ENCODE assay signal across 16 cellular contexts in genomic region chr5:66821626-66822429, GRCh38.
DNase-seq lines count a peak whose midpoint lies in the region; ATAC-seq and TF ChIP-seq lines count a peak whose summit lies in the region.
"Had no signal": no experiment of that assay in that cellular context is flagged by ENCODE, and none has a peak within 500 bp of the region (broad histone marks: within the 10 kb centered on the region; RNA-seq: fewer than 3 reads in every experiment).

No MANE protein-coding gene starts in this region.

- H3K27ac ChIP-seq in left ventricle myocardium inferior (replicated peaks) (peak overlapping the region; percentile 13), right atrium auricular region (no peak overlapping the region), parathyroid adenoma (peak overlapping the region; percentile 93)
- H3K27ac ChIP-seq: KMS-11, right lobe of liver, vagina, WERI-Rb-1 had no signal

- peaks cover 9% of the 10 kb centered on the region for H3K79me2 ChIP-seq in parathyroid adenoma

- H3K36me3 Mint-ChIP-seq in activated naive CD4-positive, alpha-beta T cell treated with anti-CD3 and anti-CD28 coated beads, Interleukin-2, amount 50 U/mL, for 24 hours: no peaks in the 10 kb centered on the region
- H3K36me3 Mint-ChIP-seq: immature natural killer cell had no signal

- intact Hi-C loops in left ventricle myocardium inferior (cut with micrococcal nuclease): no loop called here

- peak overlapping the region; percentile 84 for H3K27ac Mint-ChIP-seq in activated naive CD4-positive, alpha-beta T cell treated with anti-CD3 and anti-CD28 coated beads, Interleukin-2, amount 50 U/mL, for 24 hours

- no peak overlapping the region for H3K9ac ChIP-seq in parathyroid adenoma
- H3K9ac ChIP-seq: KMS-11 had no signal

- H3K36me3 ChIP-seq in left ventricle myocardium inferior (no peaks in the 10 kb centered on the region), right atrium auricular region (no peaks in the 10 kb centered on the region), parathyroid adenoma (ENCODE audit: control insufficient read depth, insufficient read depth, low read length) (no peaks in the 10 kb centered on the region)
- H3K36me3 ChIP-seq: right lobe of liver, vagina, WERI-Rb-1 had no signal

- no peak for DNase-seq in left ventricle myocardium inferior
- no peak for DNase-seq in right atrium auricular region (ENCODE audit: low spot score)
- no peak for DNase-seq in amniotic stem cell (lab: John Stamatoyannopoulos, UW)
- DNase-seq in amygdala (lab: John Stamatoyannopoulos, UW): no peak
- DNase-seq in mesenteric fat pad (ENCODE audit: low spot score): no peak
- DNase-seq: anterior cingulate cortex, foreskin fibroblast, immature natural killer cell, NCI-H69, right lobe of liver, WERI-Rb-1 had no signal

- no peaks in the 10 kb centered on the region for H3K9me3 Mint-ChIP-seq in activated naive CD4-positive, alpha-beta T cell treated with anti-CD3 and anti-CD28 coated beads, Interleukin-2, amount 50 U/mL, for 24 hours
- H3K9me3 Mint-ChIP-seq: immature natural killer cell had no signal

- peak overlapping the region; percentile 72 for H2AFZ ChIP-seq in parathyroid adenoma

- no peaks in the 10 kb centered on the region for H3K27me3 ChIP-seq in left ventricle myocardium inferior (ENCODE audit: low read depth)
- H3K27me3 ChIP-seq in right atrium auricular region: no peaks in the 10 kb centered on the region
- H3K27me3 ChIP-seq in parathyroid adenoma (ENCODE audit: control insufficient read depth, insufficient read depth, low read length): no peaks in the 10 kb centered on the region
- H3K27me3 ChIP-seq: right lobe of liver, vagina had no signal

- ATAC-seq in GM19455 (IDR thresholded peaks at IDR 0.05; ENCODE audit: unreplicated experiment): no peak

- peaks cover 18% of the 10 kb centered on the region for H3K4me1 ChIP-seq in left ventricle myocardium inferior
- no peaks in the 10 kb centered on the region for H3K4me1 ChIP-seq in right atrium auricular region
- H3K4me1 ChIP-seq in parathyroid adenoma: peaks cover 27% of the 10 kb centered on the region
- H3K4me1 ChIP-seq: vagina had no signal

- H3K9me3 ChIP-seq in left ventricle myocardium inferior (replicated peaks): no peaks in the 10 kb centered on the region
- H3K9me3 ChIP-seq in right atrium auricular region: no peaks in the 10 kb centered on the region
- H3K9me3 ChIP-seq in parathyroid adenoma (ENCODE audit: control insufficient read depth, low read length): no peaks in the 10 kb centered on the region
- H3K9me3 ChIP-seq: right lobe of liver, vagina had no signal

- H3K4me2 ChIP-seq in parathyroid adenoma (ENCODE audit: low read length): no peak overlapping the region
- H3K4me2 ChIP-seq: KMS-11 had no signal

- H3K27me3 Mint-ChIP-seq in activated naive CD4-positive, alpha-beta T cell treated with anti-CD3 and anti-CD28 coated beads, Interleukin-2, amount 50 U/mL, for 24 hours: no peaks in the 10 kb centered on the region

- H3K4me3 Mint-ChIP-seq in activated naive CD4-positive, alpha-beta T cell treated with anti-CD3 and anti-CD28 coated beads, Interleukin-2, amount 50 U/mL, for 24 hours: no peak overlapping the region
- H3K4me3 Mint-ChIP-seq: immature natural killer cell had no signal

- H3K4me3 ChIP-seq in left ventricle myocardium inferior: no peak overlapping the region
- no peak overlapping the region for H3K4me3 ChIP-seq in right atrium auricular region
- H3K4me3 ChIP-seq in parathyroid adenoma (ENCODE audit: low read depth, low read length): no peak overlapping the region
- H3K4me3 ChIP-seq: right lobe of liver, vagina had no signal

- peaks cover 18% of the 10 kb centered on the region for H3K4me1 Mint-ChIP-seq in activated naive CD4-positive, alpha-beta T cell treated with anti-CD3 and anti-CD28 coated beads, Interleukin-2, amount 50 U/mL, for 24 hours
- H3K4me1 Mint-ChIP-seq: immature natural killer cell had no signal

- no peak for TF ChIP-seq CTCF in left ventricle myocardium inferior (IDR thresholded peaks at IDR 0.05; ENCODE audit: borderline replicate concordance)
- no peak for TF ChIP-seq CTCF in right atrium auricular region (IDR thresholded peaks at IDR 0.05)
- no peak for TF ChIP-seq CTCF in parathyroid adenoma (IDR thresholded peaks at IDR 0.05)

Comparison
In these comparisons a context has a peak if more than half of its experiments do, and no peak if none do; other contexts are left out.
1. H3K27ac ChIP-seq: peak in left ventricle myocardium inferior (single experiment) and parathyroid adenoma (single experiment); none in right atrium auricular region (0 of 2).